15 cellular contexts compared by ENCODE assay signal in genomic region chr1:91732991-91733390, GRCh38.
A peak's percentile ranks its signal among the peaks of the same experiment; 100 is the strongest.
DNase-seq lines count a peak whose midpoint lies in the region; ATAC-seq and TF ChIP-seq lines count a peak whose summit lies in the region.
"Had no signal": no experiment of that assay in that cellular context is flagged by ENCODE, and none has a peak within 500 bp of the region (broad histone marks: within the 10 kb centered on the region; RNA-seq: fewer than 3 reads in every experiment).

No MANE protein-coding gene starts in this region.

- no peak overlapping the region for H3K4me3 ChIP-seq in CD8-positive, alpha-beta T cell (ENCODE audit: low read depth, low read length)
- H3K4me3 ChIP-seq in mesenchymal stem cell (ENCODE audit: insufficient read depth in 1 of 2, low read depth in 1 of 2, low read length in 2 of 2) (no peak overlapping the region), smooth muscle cell (no peak overlapping the region)

- CTCF ChIA-PET in CD8-positive, alpha-beta T cell (lab: Charles Lee) = interaction anchor here (0.6 to 1.5 kb wide), 2 partner anchors 199 to 220 kb away, joined by 4 to 5 read pairs; no protein-coding TSS in a partner anchor

- peaks cover 23% of the 10 kb centered on the region for H3K36me3 Mint-ChIP-seq in CD8-positive, alpha-beta T cell
- H3K36me3 Mint-ChIP-seq in T-helper 17 cell (ENCODE audit: low read depth) = peaks cover 5% of the 10 kb centered on the region
- H3K36me3 Mint-ChIP-seq: naive B cell had no signal

- H2BK15ac ChIP-seq in mesenchymal stem cell (ENCODE audit: low read depth, poor library complexity, severe bottlenecking) = no peak overlapping the region

- no peak overlapping the region for H4K8ac ChIP-seq in mesenchymal stem cell (ENCODE audit: low read length)

- no peaks in the 10 kb centered on the region for H3K36me3 ChIP-seq in CD8-positive, alpha-beta T cell (ENCODE audit: insufficient read depth, low read length)
- H3K36me3 ChIP-seq in mesenchymal stem cell (ENCODE audit: control insufficient read depth in 1 of 2, insufficient read depth in 2 of 2, low read depth in 1 of 2, low read length in 2 of 2) = peaks cover 3 to 99% of the 10 kb centered on the region in 2 experiments
- no peaks in the 10 kb centered on the region for H3K36me3 ChIP-seq in smooth muscle cell (ENCODE audit: low read depth)

- no peaks in the 10 kb centered on the region for H3K9me3 ChIP-seq in CD8-positive, alpha-beta T cell (ENCODE audit: low read length)
- H3K9me3 ChIP-seq in T-helper 17 cell (ENCODE audit: control insufficient read depth, low read length, poor library complexity, severe bottlenecking) = no peaks in the 10 kb centered on the region
- H3K9me3 ChIP-seq in mesenchymal stem cell (ENCODE audit: control insufficient read depth, low read length) = no peaks in the 10 kb centered on the region
- H3K9me3 ChIP-seq in smooth muscle cell (replicated peaks; ENCODE audit: low read depth) = no peaks in the 10 kb centered on the region

- H3K14ac ChIP-seq in mesenchymal stem cell (ENCODE audit: low read length in 2 of 2) = no peak overlapping the region

- WGBS in mesenchymal stem cell = 40% methylated on average over 4 of the region's 5 CpGs
- WGBS in smooth muscle cell (ENCODE audit: low lambda C conversion rate) = 68% methylated on average over 5 of the region's 5 CpGs

- DNase-seq in CD8-positive, alpha-beta T cell = no peak
- DNase-seq in T-helper 17 cell = no peak
- DNase-seq in mesenchymal stem cell = no peak
- DNase-seq in smooth muscle cell (lab: John Stamatoyannopoulos, UW; ENCODE audit: unreplicated experiment) = no peak
- DNase-seq in kidney glomerular epithelial cell (lab: John Stamatoyannopoulos, UW) = no peak
- no peak for DNase-seq in AG08395 (ENCODE audit: low spot score)
- no peak for DNase-seq in NOMO-1 treated with dmso at 0.1 percent for 144 hours (lab: John Stamatoyannopoulos, UW; ENCODE audit: unreplicated experiment)
- DNase-seq: activated B cell treated with CpG ODN at 0.5 μM for 24 hours, MM.1S, naive B cell, NCI-H1930, NCI-H446 treated with DMSO at 0.1 percent for 48 hours, SHP77 had no signal

- no peaks in the 10 kb centered on the region for H3K79me2 ChIP-seq in smooth muscle cell (ENCODE audit: low read depth)

- H3K9me3 Mint-ChIP-seq in CD8-positive, alpha-beta T cell = no peaks in the 10 kb centered on the region
- H3K9me3 Mint-ChIP-seq: activated B cell treated with CpG ODN at 0.5 μM for 24 hours; naive B cell; stimulated activated naive CD8-positive, alpha-beta T cell treated with anti-CD3 and anti-CD28 coated beads, Interleukin-15, amount 100 ng/mL, for 72 hours had no signal

- POLR2A ChIA-PET in CD8-positive, alpha-beta T cell (lab: Charles Lee) = no interaction called here

- H3K27ac Mint-ChIP-seq in CD8-positive, alpha-beta T cell = peak overlapping the region; percentile 4
- peak overlapping the region; percentile 93 for H3K27ac Mint-ChIP-seq in T-helper 17 cell
- H3K27ac Mint-ChIP-seq: activated B cell treated with CpG ODN at 0.5 μM for 24 hours, naive B cell had no signal

- H3K27ac ChIP-seq in CD8-positive, alpha-beta T cell (ENCODE audit: low read depth, low read length) = no peak overlapping the region
- H3K27ac ChIP-seq in mesenchymal stem cell (ENCODE audit: low read length, poor library complexity, severe bottlenecking) = peak overlapping the region; percentile 98
- H3K27ac ChIP-seq in smooth muscle cell (ENCODE audit: low read depth) = peak overlapping the region; percentile 49

- H3F3A ChIP-seq in smooth muscle cell (ENCODE audit: low read depth) = peaks cover 17% of the 10 kb centered on the region

- peaks cover 32% of the 10 kb centered on the region for H3K4me1 ChIP-seq in CD8-positive, alpha-beta T cell (ENCODE audit: insufficient read depth, low read length)
- H3K4me1 ChIP-seq in mesenchymal stem cell (ENCODE audit: control insufficient read depth, insufficient read depth, low read depth, low read length) (peaks cover 28% of the 10 kb centered on the region), smooth muscle cell (ENCODE audit: low read depth) (peaks cover 33% of the 10 kb centered on the region)

- no peak overlapping the region for H3K23ac ChIP-seq in mesenchymal stem cell (ENCODE audit: low read length in 2 of 2)

- no peak for ATAC-seq in CD8-positive, alpha-beta T cell
- no peak for ATAC-seq in T-helper 17 cell
- no peak for ATAC-seq in GM21619 (IDR thresholded peaks at IDR 0.05; ENCODE audit: unreplicated experiment)

- H3K4me1 Mint-ChIP-seq in CD8-positive, alpha-beta T cell (ENCODE audit: low read depth) = peaks cover 51% of the 10 kb centered on the region
- peaks cover 45% of the 10 kb centered on the region for H3K4me1 Mint-ChIP-seq in T-helper 17 cell

- no peak overlapping the region for H3K4ac ChIP-seq in mesenchymal stem cell (ENCODE audit: low read depth in 1 of 2, low read length in 2 of 2)

- H2AK5ac ChIP-seq in mesenchymal stem cell (ENCODE audit: low read length, severe bottlenecking) = peak overlapping the region; percentile 99

- TF ChIP-seq CTCF in CD8-positive, alpha-beta T cell (IDR thresholded peaks at IDR 0.05) = no peak
- TF ChIP-seq CTCF in smooth muscle cell (IDR thresholded peaks at IDR 0.05; ENCODE audit: borderline replicate concordance, insufficient read depth, poor library complexity, severe bottlenecking) = no peak

- no peak overlapping the region for H3K18ac ChIP-seq in mesenchymal stem cell (ENCODE audit: low read depth in 1 of 2, low read length in 2 of 2)

- H3K4me2 ChIP-seq in mesenchymal stem cell (ENCODE audit: low read length, poor library complexity, severe bottlenecking) (no peak overlapping the region), smooth muscle cell (peak overlapping the region; percentile 51)

- H3K9ac ChIP-seq in mesenchymal stem cell (ENCODE audit: low read length) (peak overlapping the region; percentile 70), smooth muscle cell (ENCODE audit: low read depth) (no peak overlapping the region)

- peaks cover 8% of the 10 kb centered on the region for H3K79me1 ChIP-seq in mesenchymal stem cell (replicated peaks; ENCODE audit: low read length, poor library complexity, severe bottlenecking)

- no peak overlapping the region for H4K91ac ChIP-seq in mesenchymal stem cell (ENCODE audit: low read length)

- H2AFZ ChIP-seq in mesenchymal stem cell (ENCODE audit: low read depth, low read length) (no peak overlapping the region), smooth muscle cell (ENCODE audit: low read depth) (no peak overlapping the region)

- H2BK12ac ChIP-seq in mesenchymal stem cell (ENCODE audit: low read length in 2 of 2) = no peak overlapping the region

- peak overlapping the region; percentile 61 for H2BK5ac ChIP-seq in mesenchymal stem cell (ENCODE audit: low read depth, low read length, poor library complexity, severe bottlenecking)

- H3K27me3 Mint-ChIP-seq in CD8-positive, alpha-beta T cell (ENCODE audit: low read depth) = no peaks in the 10 kb centered on the region
- H3K27me3 Mint-ChIP-seq in T-helper 17 cell = no peaks in the 10 kb centered on the region
- H3K27me3 Mint-ChIP-seq: stimulated activated naive CD8-positive, alpha-beta T cell treated with anti-CD3 and anti-CD28 coated beads, Interleukin-15, amount 100 ng/mL, for 72 hours had no signal

- no peaks in the 10 kb centered on the region for H4K20me1 ChIP-seq in smooth muscle cell (ENCODE audit: low read depth)

- intact Hi-C loops in CD8-positive, alpha-beta T cell (cut with DNase I, micrococcal nuclease) = loop anchor here in 1 of 2 experiments (5.0 kb wide), 1 partner anchor 69 kb away; no protein-coding TSS in a partner anchor

- no peak overlapping the region for H2BK120ac ChIP-seq in mesenchymal stem cell (ENCODE audit: low read depth, low read length)

- H3K27me3 ChIP-seq in CD8-positive, alpha-beta T cell (ENCODE audit: insufficient read depth, low read length) = no peaks in the 10 kb centered on the region
- H3K27me3 ChIP-seq in mesenchymal stem cell (ENCODE audit: control insufficient read depth in 1 of 2, insufficient read depth in 1 of 2, low read length in 2 of 2) = no peaks in the 10 kb centered on the region
- no peaks in the 10 kb centered on the region for H3K27me3 ChIP-seq in smooth muscle cell (ENCODE audit: low read depth)

- no peak overlapping the region for H3K4me3 Mint-ChIP-seq in CD8-positive, alpha-beta T cell
- H3K4me3 Mint-ChIP-seq in T-helper 17 cell = no peak overlapping the region
- H3K4me3 Mint-ChIP-seq: activated B cell treated with CpG ODN at 0.5 μM for 24 hours, naive B cell had no signal
